1 cellular context compared by ENCODE assay signal in genomic region chr2:5697554-5697953, GRCh38.
TF ChIP-seq lines count a peak whose summit lies in the region.

No MANE protein-coding gene starts in this region.

TF ChIP-seq in HEK293, 187 proteins besides CTCF, POLR2A, EP300 and RAD21 (continued from another document):
- no peak for TF ChIP-seq ZNF510 (tag by site-specific recombination; IDR thresholded peaks at IDR 0.05; ENCODE audit: insufficient replicate concordance)
- no peak for TF ChIP-seq ZNF521 (tag by site-specific recombination; IDR thresholded peaks at IDR 0.05)
- no peak for TF ChIP-seq ZNF133 (tag by site-specific recombination; IDR thresholded peaks at IDR 0.05)
